In genomic region chr11:103499710-103500340, GRCh38 we compare ENCODE assay signal across 20 cellular contexts.
"Had no signal": no experiment of that assay in that cellular context is flagged by ENCODE, and none has a peak within 500 bp of the region (broad histone marks: within the 10 kb centered on the region; RNA-seq: fewer than 3 reads in every experiment).

No MANE protein-coding gene starts in this region.

- H3K27me3 ChIP-seq: body of pancreas, esophagus squamous epithelium, suprapubic skin had no signal

- DNase-seq: activated CD4-positive, alpha-beta T cell treated with anti-CD3 and anti-CD28 coated beads, Interleukin-2, amount 50 U/mL, for 1 hour; activated CD8-positive, alpha-beta memory T cell treated with anti-CD3 and anti-CD28 coated beads, Interleukin-2, amount 50 U/mL, for 4 hours; activated naive CD4-positive, alpha-beta T cell treated with anti-CD3 and anti-CD28 coated beads for 36 hours; activated T-cell treated with anti-CD3 and anti-CD28 coated beads, Interleukin-2, amount 50 U/mL, for 4 hours; body of pancreas; esophagus squamous epithelium; foreskin melanocyte; glutamatergic neuron; hippocampal formation; left colon; stimulated activated CD4-positive, alpha-beta T cell treated with anti-CD3 and anti-CD28 coated beads, Interleukin-4, amount 100 ng/mL, for 1 hour; stimulated activated naive CD8-positive, alpha-beta T cell treated with anti-CD3 and anti-CD28 coated beads, Interleukin-15, amount 100 ng/mL, for 72 hours; T1000; trophoblast cell had no signal

- ATAC-seq: activated CD4-positive, CD25-positive, alpha-beta regulatory T cell treated with anti-CD3 and anti-CD28 coated beads, Interleukin-2, amount 50 U/mL, for 24 hours; activated T-cell treated with anti-CD3 and anti-CD28 coated beads, Interleukin-2, amount 50 U/mL, for 4 hours; body of pancreas; left colon; sciatic nerve; stimulated activated naive CD8-positive, alpha-beta T cell treated with anti-CD3 and anti-CD28 coated beads, Interleukin-15, amount 100 ng/mL, for 72 hours had no signal

- H3K4me1 ChIP-seq: body of pancreas, esophagus squamous epithelium, suprapubic skin had no signal

- H3K4me2 ChIP-seq: smooth muscle cell had no signal

- H3K9me3 ChIP-seq: body of pancreas, esophagus squamous epithelium had no signal

- H3K27ac ChIP-seq: body of pancreas, coronary artery, suprapubic skin had no signal

- H3K36me3 ChIP-seq: esophagus squamous epithelium, suprapubic skin had no signal

- H3K4me3 ChIP-seq: body of pancreas, coronary artery, esophagus squamous epithelium, lung, smooth muscle cell, suprapubic skin had no signal
